ENCODE assay signal across 17 cellular contexts in the genomic region with DNA sequence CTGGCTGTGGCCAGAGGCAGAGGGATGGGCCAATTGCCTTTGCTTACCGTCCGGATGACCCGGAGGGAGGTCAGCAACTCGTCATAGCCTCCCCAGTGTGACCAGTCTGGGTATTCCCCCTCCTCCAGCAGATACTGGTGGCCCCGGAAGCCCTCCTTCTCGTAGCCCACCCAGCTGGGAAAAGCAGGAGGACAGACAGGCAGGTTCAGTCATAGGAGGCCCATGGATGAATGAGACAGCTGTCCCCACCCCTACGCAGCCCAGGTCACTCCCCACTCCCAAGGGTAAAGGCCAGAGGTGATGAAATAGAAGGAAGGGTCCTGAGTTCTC. TPM values are rescaled to one million over a fixed set of nuclear protein-coding genes. Genes with fewer than 3 reads are reported as not detected.
DNase-seq lines count a peak whose midpoint lies in the region; ATAC-seq and TF ChIP-seq lines count a peak whose summit lies in the region.
"Had no signal": no experiment of that assay in that cellular context is flagged by ENCODE, and none has a peak within 500 bp of the region (broad histone marks: within the 10 kb centered on the region; RNA-seq: fewer than 3 reads in every experiment).

No MANE protein-coding gene starts in this region.

- H3K4me3 Mint-ChIP-seq in natural killer cell: peak overlapping the region; percentile 56
- H3K4me3 Mint-ChIP-seq in natural killer cell treated with Interleukin-12 subunit alpha and Interleukin-12 subunit beta and Interleukin-15 and Interleukin-18, amount 100 ng/mL, for 72 hours: no peak overlapping the region
- peak overlapping the region; percentile 59 for H3K4me3 Mint-ChIP-seq in T-helper 17 cell
- peak overlapping the region; percentile 42 for H3K4me3 Mint-ChIP-seq in glutamatergic neuron (ENCODE audit: unreplicated experiment)

- H3K4me1 Mint-ChIP-seq in natural killer cell: peaks cover 10 to 29% of the 10 kb centered on the region in 2 donors
- peaks cover 4 to 8% of the 10 kb centered on the region in 2 donors for H3K4me1 Mint-ChIP-seq in natural killer cell treated with Interleukin-12 subunit alpha and Interleukin-12 subunit beta and Interleukin-15 and Interleukin-18, amount 100 ng/mL, for 72 hours (ENCODE audit: low read depth in 2 of 2)
- peaks cover 6% of the 10 kb centered on the region for H3K4me1 Mint-ChIP-seq in T-helper 17 cell
- no peaks in the 10 kb centered on the region for H3K4me1 Mint-ChIP-seq in glutamatergic neuron (ENCODE audit: low read depth, unreplicated experiment)

- no peaks in the 10 kb centered on the region for H3K4me1 ChIP-seq in PC-9 (replicated peaks; ENCODE audit: insufficient read depth)
- H3K4me1 ChIP-seq: BE2C had no signal

- H3K27me3 Mint-ChIP-seq in natural killer cell (ENCODE audit: low read depth in 2 of 2) (peaks cover 0 to 5% of the 10 kb centered on the region in 2 donors), T-helper 17 cell (no peaks in the 10 kb centered on the region), glutamatergic neuron (ENCODE audit: unreplicated experiment) (peaks cover 5% of the 10 kb centered on the region)
- H3K27me3 Mint-ChIP-seq in natural killer cell treated with Interleukin-12 subunit alpha and Interleukin-12 subunit beta and Interleukin-15 and Interleukin-18, amount 100 ng/mL, for 72 hours: peaks cover 0 to 4% of the 10 kb centered on the region in 2 donors

- BruUV-seq in PC-9 (replicated peaks; lab: Mats Ljungman, UMichigan): no TSS peak

- H3K36me3 ChIP-seq in PC-9 (ENCODE audit: low read depth): no peaks in the 10 kb centered on the region
- H3K36me3 ChIP-seq: BE2C had no signal

- H3K9me2 ChIP-seq in PC-9 (ENCODE audit: insufficient read depth): no peaks in the 10 kb centered on the region

- H3K27me3 ChIP-seq in PC-9 (ENCODE audit: insufficient read depth, low read depth): no peaks in the 10 kb centered on the region
- H3K27me3 ChIP-seq: BE2C had no signal

- intact Hi-C loops in natural killer cell (cut with micrococcal nuclease): no loop called here
- intact Hi-C loops in PC-9 (cut with micrococcal nuclease; ENCODE audit: unreplicated experiment): no loop called here

- 0 out of 2 replicates have a peak, but pooled peaks cover 3% of the 10 kb centered on the region for H3F3A ChIP-seq in PC-9 (ENCODE audit: insufficient read depth, low read depth)

- H3K36me3 Mint-ChIP-seq in natural killer cell: no peaks in the 10 kb centered on the region
- H3K36me3 Mint-ChIP-seq in natural killer cell treated with Interleukin-12 subunit alpha and Interleukin-12 subunit beta and Interleukin-15 and Interleukin-18, amount 100 ng/mL, for 72 hours: no peaks in the 10 kb centered on the region
- no peaks in the 10 kb centered on the region for H3K36me3 Mint-ChIP-seq in T-helper 17 cell (ENCODE audit: low read depth)
- no peaks in the 10 kb centered on the region for H3K36me3 Mint-ChIP-seq in glutamatergic neuron (ENCODE audit: unreplicated experiment)
- H3K36me3 Mint-ChIP-seq: stimulated activated naive B cell treated with anti-CD40 and anti-IgM and Interleukin-4, amounts not matched to agents 10 μg/mL and 1 μg/mL and 100 μg/mL, for 72 hours had no signal

- H3K79me2 ChIP-seq in PC-9 (ENCODE audit: low read depth): no peaks in the 10 kb centered on the region

- H4K20me1 ChIP-seq in PC-9 (ENCODE audit: insufficient read depth): no peaks in the 10 kb centered on the region

- H3K4me2 ChIP-seq in PC-9: no peak overlapping the region

- H3K9me3 ChIP-seq in T-helper 17 cell (ENCODE audit: control insufficient read depth, low read length, poor library complexity, severe bottlenecking) (no peaks in the 10 kb centered on the region), PC-9 (ENCODE audit: insufficient read depth, low read depth) (no peaks in the 10 kb centered on the region)
- H3K9me3 ChIP-seq: BE2C had no signal

- H3K27ac Mint-ChIP-seq in natural killer cell (no peak overlapping the region), T-helper 17 cell (no peak overlapping the region), glutamatergic neuron (ENCODE audit: unreplicated experiment) (no peak overlapping the region)
- no peak overlapping the region for H3K27ac Mint-ChIP-seq in natural killer cell treated with Interleukin-12 subunit alpha and Interleukin-12 subunit beta and Interleukin-15 and Interleukin-18, amount 100 ng/mL, for 72 hours

- H3K9me3 Mint-ChIP-seq in natural killer cell (no peaks in the 10 kb centered on the region), glutamatergic neuron (ENCODE audit: unreplicated experiment) (no peaks in the 10 kb centered on the region)
- H3K9me3 Mint-ChIP-seq in natural killer cell treated with Interleukin-12 subunit alpha and Interleukin-12 subunit beta and Interleukin-15 and Interleukin-18, amount 100 ng/mL, for 72 hours: no peaks in the 10 kb centered on the region
- H3K9me3 Mint-ChIP-seq: stimulated activated naive B cell treated with anti-CD40 and anti-IgM and Interleukin-4, amounts not matched to agents 10 μg/mL and 1 μg/mL and 100 μg/mL, for 72 hours had no signal

- no peak overlapping the region for H3K27ac ChIP-seq in PC-9
- H3K27ac ChIP-seq: HL-60 had no signal

- TF ChIP-seq CTCF in natural killer cell (IDR thresholded peaks at IDR 0.05) (no peak), glutamatergic neuron (IDR thresholded peaks at IDR 0.05; ENCODE audit: partially characterized antibody, unreplicated experiment) (no peak), PC-9 (conservative IDR thresholded peaks at IDR 0.05) (no peak)

- no peak for ATAC-seq in natural killer cell
- no peak for ATAC-seq in natural killer cell treated with Interleukin-12 subunit alpha and Interleukin-12 subunit beta and Interleukin-15 and Interleukin-18, amount 100 ng/mL, for 72 hours
- no peak for ATAC-seq in T-helper 17 cell

- H3K4me3 ChIP-seq in PC-9: no peak overlapping the region

- POLR2A ChIA-PET in PC-9 (lab: Charles Lee; ENCODE audit: unreplicated experiment): no interaction called here

- CTCF ChIA-PET in PC-9 (lab: Charles Lee): no interaction called here

- DNase-seq in natural killer cell (no peak), T-helper 17 cell (no peak), glutamatergic neuron (no peak), PC-9 (no peak), DMS79 treated with DMSO at 0.1 percent for 48 hours (lab: John Stamatoyannopoulos, UW) (no peak), AG20443 (ENCODE audit: low spot score) (no peak), cortex of kidney (lab: John Stamatoyannopoulos, UW) (no peak)
- no peak for DNase-seq in natural killer cell treated with Interleukin-12 subunit alpha and Interleukin-12 subunit beta and Interleukin-15 and Interleukin-18, amount 100 ng/mL, for 72 hours (ENCODE audit: low spot score)
- DNase-seq: activated CD4-positive, alpha-beta T cell treated with anti-CD3 and anti-CD28 coated beads, Interleukin-2, amount 50 U/mL, for 4 hours; activated naive CD4-positive, alpha-beta T cell treated with anti-CD3 and anti-CD28 coated beads, Interleukin-2, amount 50 U/mL, for 16 hours; stimulated activated naive B cell treated with anti-CD40 and anti-IgM and Interleukin-4, amounts not matched to agents 10 μg/mL and 1 μg/mL and 100 μg/mL, for 72 hours; SW 1271 had no signal

- H2AFZ ChIP-seq in PC-9: no peak overlapping the region

RNA-seq across cellular contexts. Expression of a gene that starts 16.8 kb away (rescaled TPM):
- total RNA-seq in natural killer cell: 1 to 10 TPM; 2.5 to 5.8 (median 3.2) TPM
- total RNA-seq in natural killer cell treated with Interleukin-12 subunit alpha and Interleukin-12 subunit beta and Interleukin-15 and Interleukin-18, amount 100 ng/mL, for 72 hours: under 1 TPM in 1 of 2 donors, not detected in 1; 0.95 TPM
- total RNA-seq in T-helper 17 cell: 1 to 10 TPM; 1.2 to 2.9 TPM
- 2.2 TPM for total RNA-seq in glutamatergic neuron (ENCODE audit: unreplicated experiment)
- 21.7 and 24.6 TPM in 2 replicates for total RNA-seq in PC-9 (2021)
- total RNA-seq: fibroblast of lung, H4 had no signal

RNA-seq across cellular contexts. Expression of a gene that starts 19.4 kb away (rescaled TPM):
- total RNA-seq in natural killer cell: 100 to 1,000 TPM; 454 to 485 (median 482) TPM
- 10 to 100 TPM in 1 of 2 donors, 1 to 10 TPM in 1; 8.1 to 17.2 TPM for total RNA-seq in natural killer cell treated with Interleukin-12 subunit alpha and Interleukin-12 subunit beta and Interleukin-15 and Interleukin-18, amount 100 ng/mL, for 72 hours
- 1,000 to 10,000 TPM; 1,152 to 1,411 TPM for total RNA-seq in T-helper 17 cell
- 2.8 TPM for total RNA-seq in glutamatergic neuron (ENCODE audit: unreplicated experiment)
- total RNA-seq in PC-9 (2021): 1.2 TPM in 1 of 2 replicates, not detected in the other
- total RNA-seq: fibroblast of lung, renal cortical epithelial cell had no signal

RNA-seq across cellular contexts. Expression of a gene that starts 30.7 kb away (rescaled TPM):
- total RNA-seq in natural killer cell (10 to 100 TPM; 22.7 to 32.0 (median 31.7) TPM), T-helper 17 cell (10 to 100 TPM; 44.6 to 45.1 TPM), glutamatergic neuron (ENCODE audit: unreplicated experiment) (11.4 TPM), PC-9 (2021) (57.2 and 59.9 TPM in 2 replicates)
- 10 to 100 TPM in 1 of 2 donors, 1 to 10 TPM in 1; 9.9 to 24.8 TPM for total RNA-seq in natural killer cell treated with Interleukin-12 subunit alpha and Interleukin-12 subunit beta and Interleukin-15 and Interleukin-18, amount 100 ng/mL, for 72 hours

RNA-seq across cellular contexts. Expression of a gene that starts 35.4 kb away (rescaled TPM):
- 10 to 100 TPM in 2 of 3 donors, 1 to 10 TPM in 1; 9.6 to 38.2 (median 19.7) TPM for total RNA-seq in natural killer cell
- not detected for total RNA-seq in natural killer cell treated with Interleukin-12 subunit alpha and Interleukin-12 subunit beta and Interleukin-15 and Interleukin-18, amount 100 ng/mL, for 72 hours
- total RNA-seq in T-helper 17 cell: not detected
- not detected for total RNA-seq in glutamatergic neuron (ENCODE audit: unreplicated experiment)
- not detected in 2 replicates for total RNA-seq in PC-9 (2021)
- total RNA-seq: fibroblast of lung, H4, renal cortical epithelial cell had no signal

RNA-seq across cellular contexts. Expression of a gene that starts 57.3 kb away (rescaled TPM):
- total RNA-seq in natural killer cell (100 to 1,000 TPM; 396 to 488 (median 437) TPM), T-helper 17 cell (100 to 1,000 TPM; 361 to 435 TPM), glutamatergic neuron (ENCODE audit: unreplicated experiment) (412 TPM), PC-9 (2021) (168 and 206 TPM in 2 replicates)
- 100 to 1,000 TPM; 203 to 249 TPM for total RNA-seq in natural killer cell treated with Interleukin-12 subunit alpha and Interleukin-12 subunit beta and Interleukin-15 and Interleukin-18, amount 100 ng/mL, for 72 hours

Comparison
In these comparisons a context has a peak if more than half of its experiments do, and no peak if none do; other contexts are left out.
1. RNA of a gene that starts 19.4 kb away (total RNA-seq): 1,152 to 1,411 TPM in T-helper 17 cell and 454 to 485 TPM in natural killer cell; 8.1 to 17.2 TPM in natural killer cell treated with Interleukin-12 subunit alpha and Interleukin-12 subunit beta and Interleukin-15 and Interleukin-18, amount 100 ng/mL, for 72 hours, 2.8 TPM in glutamatergic neuron (single experiment) and 1.2 TPM in PC-9; every median in the first group is over 10 times any median in the second.